Comparison of ENCODE assay signal across 8 cellular contexts in genomic region chr15:49154799-49155109, GRCh38. TPM values are rescaled to one million over a fixed set of nuclear protein-coding genes. Genes with fewer than 3 reads are reported as not detected.
DNase-seq lines count a peak whose midpoint lies in the region; ATAC-seq and TF ChIP-seq lines count a peak whose summit lies in the region.

No MANE protein-coding gene starts in this region.

- peaks cover 2% of the 10 kb centered on the region for H3K27me3 Mint-ChIP-seq in HFFc6 (ENCODE audit: insufficient read depth)
- no peaks in the 10 kb centered on the region for H3K27me3 Mint-ChIP-seq in activated naive CD8-positive, alpha-beta T cell treated with anti-CD3 and anti-CD28 coated beads, Interleukin-2, amount 50 U/mL, for 24 hours

- H3K9me3 Mint-ChIP-seq in HFFc6, result no peaks in the 10 kb centered on the region
- no peaks in the 10 kb centered on the region for H3K9me3 Mint-ChIP-seq in activated naive CD8-positive, alpha-beta T cell treated with anti-CD3 and anti-CD28 coated beads, Interleukin-2, amount 50 U/mL, for 24 hours

- no peak for TF ChIP-seq CTCF in AG09309 (IDR thresholded peaks at IDR 0.05; ENCODE audit: control insufficient read depth, insufficient read depth, low read depth, low read length, missing control alignments)
- TF ChIP-seq CTCF in HFFc6 (IDR thresholded peaks at IDR 0.05), result no peak
- TF ChIP-seq CTCF in right lobe of liver (IDR thresholded peaks at IDR 0.05), result no peak

- peaks cover 58% of the 10 kb centered on the region for H3K4me1 Mint-ChIP-seq in HFFc6 (ENCODE audit: low read depth)
- peaks cover 54% of the 10 kb centered on the region for H3K4me1 Mint-ChIP-seq in activated naive CD8-positive, alpha-beta T cell treated with anti-CD3 and anti-CD28 coated beads, Interleukin-2, amount 50 U/mL, for 24 hours

- TF ChIP-seq POLR2A in right lobe of liver (IDR thresholded peaks at IDR 0.05), result no peak

- H3K9me3 ChIP-seq in right lobe of liver, result no peaks in the 10 kb centered on the region

- H3K27me3 ChIP-seq in right lobe of liver, result no peaks in the 10 kb centered on the region

- intact Hi-C loops in right lobe of liver (cut with DNase I), result no loop called here

- under 1% methylated on average over 7 of the region's 7 CpGs for WGBS in right lobe of liver (ENCODE audit: insufficient coverage, low coverage, low lambda C conversion rate, missing lambda C conversion rate)
- under 1% methylated on average over 7 of the region's 7 CpGs for WGBS in urinary bladder

- peak overlapping the region; percentile 100 for H3K4me3 Mint-ChIP-seq in HFFc6
- H3K4me3 Mint-ChIP-seq in activated naive CD8-positive, alpha-beta T cell treated with anti-CD3 and anti-CD28 coated beads, Interleukin-2, amount 50 U/mL, for 24 hours, result peak overlapping the region; percentile 100

- no peak for ATAC-seq in activated naive CD8-positive, alpha-beta T cell treated with anti-CD3 and anti-CD28 coated beads, Interleukin-2, amount 50 U/mL, for 24 hours
- ATAC-seq in right lobe of liver (peak in 1 of 4 donors; percentile 11), HG02840 (IDR thresholded peaks at IDR 0.05; ENCODE audit: low FRiP score, unreplicated experiment) (no peak), esophagus mucosa (no peak)

- peaks cover 28% of the 10 kb centered on the region for H3K36me3 Mint-ChIP-seq in HFFc6 (ENCODE audit: low read depth)
- H3K36me3 Mint-ChIP-seq in activated naive CD8-positive, alpha-beta T cell treated with anti-CD3 and anti-CD28 coated beads, Interleukin-2, amount 50 U/mL, for 24 hours (ENCODE audit: low read depth), result peaks cover 10% of the 10 kb centered on the region

- H3K4me3 ChIP-seq in AG09309 (ENCODE audit: control insufficient read depth, low read depth, low read length) (peak overlapping the region; percentile 61), right lobe of liver (peak overlapping the region; percentile 73 to 87 (median 82)), urinary bladder (ENCODE audit: low read depth, low read length) (peak overlapping the region; percentile 97)

- DNase-seq in AG09309 (ENCODE audit: low read depth) (no peak), HFFc6 (no peak), right lobe of liver (no peak), NCI-H2029 (lab: John Stamatoyannopoulos, UW) (no peak)
- no peak for DNase-seq in activated naive CD8-positive, alpha-beta T cell treated with anti-CD3 and anti-CD28 coated beads, Interleukin-2, amount 50 U/mL, for 24 hours

- H3K36me3 ChIP-seq in right lobe of liver (no peaks in the 10 kb centered on the region), urinary bladder (ENCODE audit: insufficient read depth) (no peaks in the 10 kb centered on the region)

- peak overlapping the region; percentile 99 for H3K27ac Mint-ChIP-seq in HFFc6
- H3K27ac Mint-ChIP-seq in activated naive CD8-positive, alpha-beta T cell treated with anti-CD3 and anti-CD28 coated beads, Interleukin-2, amount 50 U/mL, for 24 hours, result peak overlapping the region; percentile 100

- H3K27ac ChIP-seq in right lobe of liver, result peak overlapping the region; percentile 65 to 80 (median 74)
- H3K27ac ChIP-seq in urinary bladder (ENCODE audit: low read depth), result no peak overlapping the region

- peaks cover 0 to 25% (median 3%) of the 10 kb centered on the region in 4 donors for H3K4me1 ChIP-seq in right lobe of liver
- H3K4me1 ChIP-seq in urinary bladder (ENCODE audit: insufficient read depth), result no peaks in the 10 kb centered on the region

RNA-seq across cellular contexts. Expression of gene COPS2, which starts 0.6 kb away (rescaled TPM):
- 100 to 1,000 TPM; 116 to 126 (median 122) TPM for total RNA-seq in HFFc6 (2021; fragmentation: NEBNext Ultra II Directional; extraction: Animal tissue kit (Norgen Biotek cat#: 25700))
- total RNA-seq in right lobe of liver, result 10 to 100 TPM; 23.1 to 38.9 (median 29.5) TPM
- total RNA-seq in urinary bladder, result 139 TPM
- 59.1 TPM for polyA plus RNA-seq in urinary bladder
- 53.2 TPM for total RNA-seq in esophagus mucosa

RNA-seq across cellular contexts. Expression of gene GALK2, which starts 15.3 kb away (rescaled TPM):
- total RNA-seq in HFFc6 (2021; fragmentation: NEBNext Ultra II Directional; extraction: Animal tissue kit (Norgen Biotek cat#: 25700)), result 10 to 100 TPM; 17.5 to 24.7 (median 21.6) TPM
- total RNA-seq in right lobe of liver (10 to 100 TPM; 22.5 to 35.4 (median 29.4) TPM), urinary bladder (49.8 TPM), esophagus mucosa (16.7 TPM)
- 22.2 TPM for polyA plus RNA-seq in urinary bladder
